ENCODE assay signal across 19 cellular contexts in genomic region chr16:7644171-7644570, GRCh38.
DNase-seq lines count a peak whose midpoint lies in the region; ATAC-seq lines count a peak whose summit lies in the region.
"Had no signal": no experiment of that assay in that cellular context is flagged by ENCODE, and none has a peak within 500 bp of the region (broad histone marks: within the 10 kb centered on the region; RNA-seq: fewer than 3 reads in every experiment).

No MANE protein-coding gene starts in this region.

- no peak overlapping the region for H3K18ac ChIP-seq in mesendoderm (ENCODE audit: low read length)

- no peak overlapping the region for H3K23ac ChIP-seq in mesendoderm (ENCODE audit: low read length)

- H2BK5ac ChIP-seq in mesendoderm (ENCODE audit: low read length), result no peak overlapping the region

- no peaks in the 10 kb centered on the region for H3K79me1 ChIP-seq in mesendoderm (ENCODE audit: low read length)

- H3K56ac ChIP-seq in mesendoderm (ENCODE audit: low read length), result no peak overlapping the region

- H2BK120ac ChIP-seq in mesendoderm (ENCODE audit: low read depth, low read length), result no peak overlapping the region

- peaks cover 6% of the 10 kb centered on the region for H3K4me1 ChIP-seq in mesendoderm (ENCODE audit: control insufficient read depth, low read depth, low read length)
- H3K4me1 ChIP-seq: A549; BLaER1 treated with 17β-estradiol and CSF1 and Interleukin-3, amounts not matched to agents 10 nM and 100 nM had no signal

- no peak overlapping the region for H3K4me3 ChIP-seq in mesendoderm (ENCODE audit: low read length)
- H3K4me3 ChIP-seq: A549; BLaER1 treated with 17β-estradiol and CSF1 and Interleukin-3, amounts not matched to agents 10 nM and 100 nM; GM12878 had no signal

- H3K27me3 ChIP-seq in mesendoderm (ENCODE audit: insufficient read depth, low read length, poor library complexity), result peaks cover 2% of the 10 kb centered on the region
- H3K27me3 ChIP-seq: BLaER1 treated with 17β-estradiol and CSF1 and Interleukin-3, amounts not matched to agents 10 nM and 100 nM had no signal

- no peak overlapping the region for H2BK15ac ChIP-seq in mesendoderm (replicated peaks; ENCODE audit: low read depth)

- H3K9ac ChIP-seq in mesendoderm (ENCODE audit: low read length), result no peak overlapping the region
- H3K9ac ChIP-seq: BLaER1 treated with 17β-estradiol and CSF1 and Interleukin-3, amounts not matched to agents 10 nM and 100 nM had no signal

- H3K4me2 ChIP-seq in mesendoderm (ENCODE audit: low read length), result no peak overlapping the region
- H3K4me2 ChIP-seq: A549; BLaER1 treated with 17β-estradiol and CSF1 and Interleukin-3, amounts not matched to agents 10 nM and 100 nM had no signal

- no peak overlapping the region for H2AK5ac ChIP-seq in mesendoderm (ENCODE audit: low read length)

- WGBS in mesendoderm (ENCODE audit: extremely low coverage, insufficient coverage, low lambda C conversion rate), result no CpG with 5 or more reads among the region's 6 CpGs

- DNase-seq in NCI-H146 (lab: John Stamatoyannopoulos, UW) (peak; percentile 21), NCI-H146 treated with DMSO at 0.1 percent for 48 hours (lab: John Stamatoyannopoulos, UW; ENCODE audit: unreplicated experiment) (no peak), NCI-H82 (lab: John Stamatoyannopoulos, UW) (peak; percentile 62), NCI-H82 treated with DMSO at 0.1 percent for 48 hours (lab: John Stamatoyannopoulos, UW; ENCODE audit: unreplicated experiment) (no peak), COR-L47 (lab: John Stamatoyannopoulos, UW) (peak; percentile 2), mesendoderm (peak; percentile 92), DMS114 treated with DMSO at 0.1 percent for 48 hours (lab: John Stamatoyannopoulos, UW; ENCODE audit: unreplicated experiment) (no peak)
- DNase-seq: AML-193; CD4-positive, alpha-beta T cell; CD8-positive, alpha-beta T cell; DMS 273 treated with DMSO at 0.1 percent for 48 hours; DMS79 treated with DMSO at 0.1 percent for 48 hours; GF-D8 had no signal

- no peaks in the 10 kb centered on the region for H3K36me3 ChIP-seq in mesendoderm (ENCODE audit: control insufficient read depth, insufficient read depth, low read length)
- H3K36me3 ChIP-seq: BLaER1 treated with 17β-estradiol and CSF1 and Interleukin-3, amounts not matched to agents 10 nM and 100 nM had no signal

- ATAC-seq in GM19035 (IDR thresholded peaks at IDR 0.05; ENCODE audit: unreplicated experiment), result no peak
- ATAC-seq: A549; CD8-positive, alpha-beta T cell; GM12878 had no signal

- H3K79me2 ChIP-seq in mesendoderm (ENCODE audit: control insufficient read depth, insufficient read depth, low read length), result no peaks in the 10 kb centered on the region

- H3K27ac ChIP-seq in mesendoderm (ENCODE audit: low read depth, low read length), result no peak overlapping the region
- H3K27ac ChIP-seq: 22Rv1; A549; BLaER1 treated with 17β-estradiol and CSF1 and Interleukin-3, amounts not matched to agents 10 nM and 100 nM; C4-2B had no signal

- H4K8ac ChIP-seq in mesendoderm (ENCODE audit: low read depth, low read length), result no peak overlapping the region

- no peak overlapping the region for H4K5ac ChIP-seq in mesendoderm (ENCODE audit: low read length)

- H3K4ac ChIP-seq in mesendoderm (ENCODE audit: low read depth, low read length), result no peak overlapping the region

Comparison
In these comparisons a context has a peak if more than half of its experiments do, and no peak if none do; other contexts are left out.
1. DNase-seq: peak in NCI-H146 (single experiment), NCI-H82 (single experiment), COR-L47 (single experiment) and mesendoderm (single experiment); none in NCI-H146 treated with DMSO at 0.1 percent for 48 hours (single experiment), NCI-H82 treated with DMSO at 0.1 percent for 48 hours (single experiment) and DMS114 treated with DMSO at 0.1 percent for 48 hours (single experiment).